31 cellular contexts compared by ENCODE assay signal in the genomic region with DNA sequence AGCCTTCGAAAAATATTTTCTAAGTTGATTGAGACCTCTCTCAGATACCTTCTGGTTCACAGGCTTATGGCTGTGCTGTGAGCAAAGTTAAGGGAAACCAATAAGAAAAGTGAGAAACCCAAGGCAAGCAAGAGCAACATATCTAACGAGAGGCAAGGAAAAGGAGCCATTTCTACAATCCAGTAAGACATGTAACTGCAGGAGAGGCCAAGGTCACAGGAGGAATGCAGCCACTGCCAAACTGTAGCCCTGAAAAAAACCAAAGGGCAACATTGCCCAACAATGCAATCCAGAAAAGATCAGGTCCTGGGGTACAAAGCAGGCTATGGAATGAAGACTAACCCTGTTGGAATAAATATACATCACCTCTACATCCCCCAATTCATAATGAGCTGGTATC. TPM values are rescaled to one million over a fixed set of nuclear protein-coding genes. Genes with fewer than 3 reads are reported as not detected.
"Had no signal": no experiment of that assay in that cellular context is flagged by ENCODE, and none has a peak within 500 bp of the region (broad histone marks: within the 10 kb centered on the region; RNA-seq: fewer than 3 reads in every experiment).

No MANE protein-coding gene starts in this region.

- H3K4me3 Mint-ChIP-seq: natural killer cell; nephron; neural progenitor cell; stimulated activated memory B cell treated with anti-CD40 and anti-IgM and Interleukin-4, amounts not matched to agents 10 μg/mL and 1 μg/mL and 100 μg/mL, for 72 hours; stimulated activated naive CD8-positive, alpha-beta T cell treated with anti-CD3 and anti-CD28 coated beads, Interleukin-15, amount 100 ng/mL, for 72 hours; type B pancreatic cell had no signal

- H3K36me3 ChIP-seq: ovary, spleen, suprapubic skin, tibial artery, transverse colon, upper lobe of right lung, uterus had no signal

- H3K27ac ChIP-seq: neural progenitor cell, ovary, parathyroid adenoma, psoas muscle, skin epidermis, spleen, suprapubic skin, testis, tibial artery, transverse colon, upper lobe of right lung, uterus had no signal

- H3K27ac Mint-ChIP-seq: natural killer cell; nephron; neural progenitor cell; progenitor cell of endocrine pancreas; stimulated activated memory B cell treated with anti-CD40 and anti-IgM and Interleukin-4, amounts not matched to agents 10 μg/mL and 1 μg/mL and 100 μg/mL, for 72 hours; stimulated activated naive CD8-positive, alpha-beta T cell treated with anti-CD3 and anti-CD28 coated beads, Interleukin-15, amount 100 ng/mL, for 72 hours; type B pancreatic cell had no signal

- H3K4me3 ChIP-seq: neural progenitor cell, ovary, psoas muscle, skin epidermis, smooth muscle cell, spleen, suprapubic skin, testis, tibial artery, transverse colon, upper lobe of right lung, uterus had no signal

- H3K9ac ChIP-seq: neural progenitor cell, parathyroid adenoma had no signal

- DNase-seq: natural killer cell; occipital lobe; ovary; posterior cingulate gyrus; psoas muscle; right cardiac atrium; spleen; stimulated activated CD4-positive, alpha-beta T cell treated with anti-CD3 and anti-CD28 coated beads, Interleukin-12 subunit alpha, Interleukin-12 subunit beta, amount 100 ng/mL, for 4 hours; stimulated activated CD4-positive, alpha-beta T cell treated with anti-CD3 and anti-CD28 coated beads, Interleukin-1b, Interleukin-23, amount 100 ng/mL, for 48 hours; stimulated activated CD4-positive, alpha-beta T cell treated with anti-CD3 and anti-CD28 coated beads, Interleukin-4, amount 100 ng/mL, for 1 hour; stimulated activated CD4-positive, alpha-beta T cell treated with anti-CD3 and anti-CD28 coated beads, Interleukin-4, amount 100 ng/mL, for 4 hours; stimulated activated CD8-positive, alpha-beta memory T cell treated with anti-CD3 and anti-CD28 coated beads, Interleukin-4, amount 100 ng/mL, for 48 hours; stimulated activated naive CD4-positive, alpha-beta T cell; stimulated activated naive CD8-positive, alpha-beta T cell treated with anti-CD3 and anti-CD28 coated beads, Interleukin-15, amount 100 ng/mL, for 72 hours; stimulated activated naive CD8-positive, alpha-beta T cell treated with anti-CD3 and anti-CD28 coated beads, Interleukin-15, Interleukin-2, amounts not matched to agents 100 U/mL and 50 U/mL, for 24 hours; substantia nigra; testis; tibial artery; transverse colon; upper lobe of right lung; uterus had no signal

- H3K36me3 Mint-ChIP-seq: neural progenitor cell, type B pancreatic cell had no signal

- H3K9me3 ChIP-seq: ovary, testis, upper lobe of right lung, uterus had no signal

- H3K4me1 ChIP-seq: neural progenitor cell, parathyroid adenoma, spleen, suprapubic skin, testis, tibial artery, transverse colon, upper lobe of right lung, uterus had no signal

- H3K4me1 Mint-ChIP-seq: nephron; neural progenitor cell; stimulated activated memory B cell treated with anti-CD40 and anti-IgM and Interleukin-4, amounts not matched to agents 10 μg/mL and 1 μg/mL and 100 μg/mL, for 72 hours; stimulated activated naive CD8-positive, alpha-beta T cell treated with anti-CD3 and anti-CD28 coated beads, Interleukin-15, amount 100 ng/mL, for 72 hours had no signal

- H3K27me3 ChIP-seq: neural progenitor cell, spleen, suprapubic skin, testis, tibial artery, transverse colon, upper lobe of right lung, uterus had no signal

- H3K9me3 Mint-ChIP-seq: type B pancreatic cell had no signal

- ATAC-seq: natural killer cell; psoas muscle; right cardiac atrium; sciatic nerve; stimulated activated memory B cell treated with anti-CD40 and anti-IgM and Interleukin-4, amounts not matched to agents 10 μg/mL and 1 μg/mL and 100 μg/mL, for 72 hours; stimulated activated naive CD8-positive, alpha-beta T cell treated with anti-CD3 and anti-CD28 coated beads, Interleukin-15, amount 100 ng/mL, for 72 hours; stimulated activated naive CD8-positive, alpha-beta T cell treated with anti-CD3 and anti-CD28 coated beads, Interleukin-15, Interleukin-2, amounts not matched to agents 100 U/mL and 50 U/mL, for 24 hours; upper lobe of right lung had no signal

RNA-seq across cellular contexts. Expression of a gene that starts 21.3 kb away (rescaled TPM):
- total RNA-seq: smooth muscle cell had no signal
